6 cellular contexts compared by ENCODE assay signal in the genomic region with DNA sequence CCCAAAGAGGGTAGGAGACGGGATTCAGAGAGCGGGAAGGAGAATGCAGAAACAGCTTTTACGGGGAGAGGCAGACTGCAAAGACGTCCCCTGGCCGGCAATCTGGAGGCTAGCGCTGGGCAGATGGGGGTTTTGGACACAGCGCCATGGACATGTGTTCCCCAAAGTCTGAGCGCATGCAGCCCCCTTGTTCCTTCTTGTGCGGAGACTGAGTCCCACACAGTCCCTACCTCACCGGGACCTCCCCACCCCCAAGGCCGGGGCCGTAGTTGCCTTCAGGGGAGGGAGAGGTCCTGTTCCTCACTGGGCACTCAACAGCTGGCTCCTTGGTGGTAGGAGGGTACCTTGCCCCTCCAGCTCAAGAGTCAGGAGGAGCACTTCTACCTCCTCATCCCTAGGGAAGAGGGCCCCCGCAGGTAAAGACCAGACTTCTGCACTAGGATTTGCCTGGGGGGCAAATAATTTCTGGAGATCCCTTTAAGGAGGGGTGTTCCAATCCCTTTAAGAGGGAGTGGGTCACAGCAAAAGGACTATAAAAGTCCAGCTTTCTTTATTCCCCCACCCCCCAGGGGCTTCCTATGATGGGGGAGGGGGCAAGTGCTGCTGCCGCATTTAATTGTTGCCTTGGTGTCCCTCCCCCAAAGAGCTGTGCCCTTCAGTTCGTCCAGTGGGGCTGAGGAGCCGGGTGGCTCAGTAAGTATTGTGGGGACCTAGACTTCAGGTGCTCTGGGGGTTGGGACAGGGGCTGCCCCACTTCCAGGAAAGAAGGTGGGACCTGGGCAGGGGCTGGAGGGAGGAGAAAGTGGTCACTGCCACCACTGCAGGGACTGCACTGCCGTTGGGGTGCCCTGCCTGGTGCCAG. TPM values are rescaled to one million over a fixed set of nuclear protein-coding genes. Genes with fewer than 3 reads are reported as not detected.
DNase-seq lines count a peak whose midpoint lies in the region; ATAC-seq and TF ChIP-seq lines count a peak whose summit lies in the region.

No MANE protein-coding gene starts in this region.

- intact Hi-C loops in activated T-helper 2 cell treated with anti-CD3 and anti-CD28 coated beads, Interferon-gamma antibody, Interleukin-2, Interleukin-4, amounts not matched to agents 10 μg/mL and 5 μg/mL and 100 μg/mL, durations not matched to agents 14 hours and 24 hours and 36 hours (cut with micrococcal nuclease) = no loop called here
- intact Hi-C loops in natural killer cell (cut with micrococcal nuclease) (no loop called here), colonic mucosa (cut with DNase I) (no loop called here)

- H3K4me1 Mint-ChIP-seq in activated T-helper 2 cell treated with anti-CD3 and anti-CD28 coated beads, Interferon-gamma antibody, Interleukin-2, Interleukin-4, amounts not matched to agents 10 μg/mL and 5 μg/mL and 100 μg/mL, durations not matched to agents 14 hours and 24 hours and 36 hours (ENCODE audit: low read depth) = peaks cover 15% of the 10 kb centered on the region
- peaks cover 19 to 54% of the 10 kb centered on the region in 2 donors for H3K4me1 Mint-ChIP-seq in natural killer cell

- no peak for DNase-seq in activated T-helper 2 cell treated with anti-CD3 and anti-CD28 coated beads, Interferon-gamma antibody, Interleukin-2, Interleukin-4, amounts not matched to agents 10 μg/mL and 5 μg/mL and 100 μg/mL, durations not matched to agents 14 hours and 24 hours and 36 hours (ENCODE audit: low spot score)
- DNase-seq in natural killer cell = no peak
- no peak for DNase-seq in NCI-H1930 (lab: John Stamatoyannopoulos, UW)
- no peak for DNase-seq in colonic mucosa
- no peak for DNase-seq in germinal center (ENCODE audit: low spot score)

- no peak overlapping the region for H3K4me3 ChIP-seq in colonic mucosa

- no peak overlapping the region for H3K27ac Mint-ChIP-seq in activated T-helper 2 cell treated with anti-CD3 and anti-CD28 coated beads, Interferon-gamma antibody, Interleukin-2, Interleukin-4, amounts not matched to agents 10 μg/mL and 5 μg/mL and 100 μg/mL, durations not matched to agents 14 hours and 24 hours and 36 hours
- peak overlapping the region in 1 of 2 donors; percentile 63 for H3K27ac Mint-ChIP-seq in natural killer cell

- TF ChIP-seq CTCF in natural killer cell (IDR thresholded peaks at IDR 0.05) = no peak
- no peak for TF ChIP-seq CTCF in colonic mucosa (IDR thresholded peaks at IDR 0.05)

- H3K36me3 ChIP-seq in ES-I3 (ENCODE audit: insufficient read depth, low read length) = no peaks in the 10 kb centered on the region
- no peaks in the 10 kb centered on the region for H3K36me3 ChIP-seq in colonic mucosa

- no peak for ATAC-seq in natural killer cell

- peak overlapping the region; percentile 26 for H3K4me3 Mint-ChIP-seq in activated T-helper 2 cell treated with anti-CD3 and anti-CD28 coated beads, Interferon-gamma antibody, Interleukin-2, Interleukin-4, amounts not matched to agents 10 μg/mL and 5 μg/mL and 100 μg/mL, durations not matched to agents 14 hours and 24 hours and 36 hours (ENCODE audit: low read depth)
- peak overlapping the region; percentile 65 for H3K4me3 Mint-ChIP-seq in natural killer cell

- no peaks in the 10 kb centered on the region for H3K9me3 Mint-ChIP-seq in activated T-helper 2 cell treated with anti-CD3 and anti-CD28 coated beads, Interferon-gamma antibody, Interleukin-2, Interleukin-4, amounts not matched to agents 10 μg/mL and 5 μg/mL and 100 μg/mL, durations not matched to agents 14 hours and 24 hours and 36 hours
- no peaks in the 10 kb centered on the region for H3K9me3 Mint-ChIP-seq in natural killer cell

- H3K27me3 ChIP-seq in colonic mucosa = no peaks in the 10 kb centered on the region

- no peak overlapping the region for H3K27ac ChIP-seq in colonic mucosa

- no peaks in the 10 kb centered on the region for H3K9me3 ChIP-seq in ES-I3 (ENCODE audit: control insufficient read depth, insufficient read depth, low read length)
- no peaks in the 10 kb centered on the region for H3K9me3 ChIP-seq in colonic mucosa

- no peaks in the 10 kb centered on the region for H3K36me3 Mint-ChIP-seq in activated T-helper 2 cell treated with anti-CD3 and anti-CD28 coated beads, Interferon-gamma antibody, Interleukin-2, Interleukin-4, amounts not matched to agents 10 μg/mL and 5 μg/mL and 100 μg/mL, durations not matched to agents 14 hours and 24 hours and 36 hours (ENCODE audit: low read depth)
- H3K36me3 Mint-ChIP-seq in natural killer cell = no peaks in the 10 kb centered on the region

- H3K27me3 Mint-ChIP-seq in activated T-helper 2 cell treated with anti-CD3 and anti-CD28 coated beads, Interferon-gamma antibody, Interleukin-2, Interleukin-4, amounts not matched to agents 10 μg/mL and 5 μg/mL and 100 μg/mL, durations not matched to agents 14 hours and 24 hours and 36 hours (ENCODE audit: low read depth) = peaks cover 53% of the 10 kb centered on the region
- peaks cover 13 to 27% of the 10 kb centered on the region in 2 donors for H3K27me3 Mint-ChIP-seq in natural killer cell (ENCODE audit: low read depth in 2 of 2)

- peaks cover 8% of the 10 kb centered on the region for H3K4me1 ChIP-seq in ES-I3 (ENCODE audit: insufficient read depth, low read length)
- H3K4me1 ChIP-seq in colonic mucosa = peaks cover 5% of the 10 kb centered on the region

- peak overlapping the region; percentile 64 for H3K9ac ChIP-seq in ES-I3 (ENCODE audit: low read depth, low read length)
- peak overlapping the region in 1 of 2 donors; percentile 58 for H3K9ac ChIP-seq in colonic mucosa (ENCODE audit: low read depth in 2 of 2, low read length in 2 of 2)

RNA-seq across cellular contexts. Expression of gene BAHD1, which starts 3.6 kb away (rescaled TPM):
- 26.5 and 26.7 TPM in 2 replicates for total RNA-seq in activated T-helper 2 cell treated with anti-CD3 and anti-CD28 coated beads, Interferon-gamma antibody, Interleukin-2, Interleukin-4, amounts not matched to agents 10 μg/mL and 5 μg/mL and 100 μg/mL, durations not matched to agents 14 hours and 24 hours and 36 hours
- total RNA-seq in natural killer cell (10 to 100 TPM; 29.4 to 48.9 (median 41.8) TPM), colonic mucosa (10 to 100 TPM; 25.3 to 26.3 TPM)

RNA-seq across cellular contexts. Expression of gene IVD, which starts 31.5 kb away (rescaled TPM):
- total RNA-seq in activated T-helper 2 cell treated with anti-CD3 and anti-CD28 coated beads, Interferon-gamma antibody, Interleukin-2, Interleukin-4, amounts not matched to agents 10 μg/mL and 5 μg/mL and 100 μg/mL, durations not matched to agents 14 hours and 24 hours and 36 hours = 75.2 and 79.4 TPM in 2 replicates
- total RNA-seq in natural killer cell (10 to 100 TPM; 56.2 to 76.8 (median 67.3) TPM), colonic mucosa (10 to 100 TPM; 74.1 to 86.1 TPM)

RNA-seq across cellular contexts. Expression of gene CHST14, which starts 33.7 kb away (rescaled TPM):
- total RNA-seq in activated T-helper 2 cell treated with anti-CD3 and anti-CD28 coated beads, Interferon-gamma antibody, Interleukin-2, Interleukin-4, amounts not matched to agents 10 μg/mL and 5 μg/mL and 100 μg/mL, durations not matched to agents 14 hours and 24 hours and 36 hours = 11.8 and 12.2 TPM in 2 replicates
- total RNA-seq in natural killer cell (10 to 100 TPM in 2 of 3 donors, 1 to 10 TPM in 1; 9.8 to 16.7 (median 12.9) TPM), colonic mucosa (1 to 10 TPM; 3.9 to 4.5 TPM)

RNA-seq across cellular contexts. Expression of gene KNSTRN, which starts 54.6 kb away (rescaled TPM):
- 48.1 and 49.9 TPM in 2 replicates for total RNA-seq in activated T-helper 2 cell treated with anti-CD3 and anti-CD28 coated beads, Interferon-gamma antibody, Interleukin-2, Interleukin-4, amounts not matched to agents 10 μg/mL and 5 μg/mL and 100 μg/mL, durations not matched to agents 14 hours and 24 hours and 36 hours
- total RNA-seq in natural killer cell (1 to 10 TPM; 5.4 to 7.6 (median 5.6) TPM), colonic mucosa (10 to 100 TPM; 12.2 to 51.2 TPM)
